1 cellular context compared by ENCODE assay signal in the genomic region with DNA sequence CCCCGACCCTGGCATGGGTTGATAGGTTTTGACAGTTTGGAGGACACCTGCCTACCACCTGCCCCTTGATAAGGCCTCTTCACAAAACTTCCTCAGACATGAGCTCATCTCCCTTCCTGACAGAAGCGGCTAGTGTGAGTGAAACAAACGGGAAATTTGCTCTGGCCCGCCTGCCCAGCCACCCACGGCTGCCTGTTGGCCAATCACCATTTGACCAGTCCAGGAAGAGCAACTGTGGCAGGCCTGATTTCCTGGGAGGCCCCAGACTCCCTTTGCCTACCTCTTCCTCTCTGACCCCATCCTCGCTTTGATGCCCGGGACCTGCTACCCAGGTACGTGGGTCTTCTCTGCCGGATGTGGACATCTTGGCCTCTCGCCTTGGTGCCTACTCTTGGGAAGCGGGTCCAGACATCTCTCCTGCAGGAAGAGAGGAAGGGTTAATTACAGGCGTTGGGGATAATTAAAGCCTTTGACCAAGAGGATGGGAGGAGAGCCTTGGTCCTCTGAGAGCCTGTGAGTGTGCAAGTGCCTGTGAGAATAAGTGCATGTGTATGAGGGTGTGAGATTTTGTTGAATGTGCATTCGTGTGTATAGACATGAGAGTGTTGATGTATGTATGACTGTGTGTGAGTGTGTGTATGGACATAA.
TF ChIP-seq lines count a peak whose summit lies in the region.

No MANE protein-coding gene starts in this region.

TF ChIP-seq in HepG2, 621 proteins besides CTCF, POLR2A, EP300 and RAD21 (continues in another document):
- TF ChIP-seq ZNF101 (CRISPR knock-in tag; IDR thresholded peaks at IDR 0.05; ENCODE audit: borderline replicate concordance, low read depth): no peak
- 0 out of 2 replicates have a peak, but pooled peaks have one; percentile 22 for TF ChIP-seq GABPB1 (CRISPR knock-in tag; IDR thresholded peaks at IDR 0.05)
- peak; percentile 50; the same call in 1 of the 2 replicates for TF ChIP-seq SAP130 (CRISPR knock-in tag; IDR thresholded peaks at IDR 0.05; ENCODE audit: low read depth)
- TF ChIP-seq JARID2 (CRISPR knock-in tag; IDR thresholded peaks at IDR 0.05; ENCODE audit: insufficient replicate concordance): no peak
- TF ChIP-seq TCF12 (IDR thresholded peaks at IDR 0.05): no peak
- 0 out of 2 replicates have a peak, but pooled peaks have one; percentile 30 for TF ChIP-seq TCF12 (CRISPR knock-in tag; IDR thresholded peaks at IDR 0.05)
- TF ChIP-seq, protein P1, sequence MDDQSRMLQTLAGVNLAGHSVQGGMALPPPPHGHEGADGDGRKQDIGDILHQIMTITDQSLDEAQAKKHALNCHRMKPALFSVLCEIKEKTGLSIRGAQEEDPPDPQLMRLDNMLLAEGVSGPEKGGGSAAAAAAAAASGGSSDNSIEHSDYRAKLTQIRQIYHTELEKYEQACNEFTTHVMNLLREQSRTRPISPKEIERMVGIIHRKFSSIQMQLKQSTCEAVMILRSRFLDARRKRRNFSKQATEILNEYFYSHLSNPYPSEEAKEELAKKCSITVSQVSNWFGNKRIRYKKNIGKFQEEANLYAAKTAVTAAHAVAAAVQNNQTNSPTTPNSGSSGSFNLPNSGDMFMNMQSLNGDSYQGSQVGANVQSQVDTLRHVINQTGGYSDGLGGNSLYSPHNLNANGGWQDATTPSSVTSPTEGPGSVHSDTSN (CRISPR knock-in tag; IDR thresholded peaks at IDR 0.05; ENCODE audit: borderline replicate concordance): no peak
- peak; percentile 25; the same call in 1 of the 2 replicates for TF ChIP-seq ELF1 (CRISPR knock-in tag; IDR thresholded peaks at IDR 0.05)
- TF ChIP-seq IRF2 (CRISPR knock-in tag; IDR thresholded peaks at IDR 0.05): no peak
- 0 out of 2 replicates have a peak, but pooled peaks have one; percentile 42 for TF ChIP-seq ZNF232 (CRISPR knock-in tag; IDR thresholded peaks at IDR 0.05; ENCODE audit: borderline replicate concordance)
- no peak for TF ChIP-seq ZNF446 (CRISPR knock-in tag; IDR thresholded peaks at IDR 0.05)
- no peak for TF ChIP-seq SP2 (CRISPR knock-in tag; IDR thresholded peaks at IDR 0.05)
- no peak for TF ChIP-seq ZC3H13 (CRISPR knock-in tag; IDR thresholded peaks at IDR 0.05)
- TF ChIP-seq RARA (CRISPR knock-in tag; IDR thresholded peaks at IDR 0.05): 0 out of 2 replicates have a peak, but pooled peaks have one; percentile 32
- no peak for TF ChIP-seq ZNF136 (CRISPR knock-in tag; IDR thresholded peaks at IDR 0.05; ENCODE audit: low read depth)
- no peak for TF ChIP-seq RFX1 (IDR thresholded peaks at IDR 0.05)
- TF ChIP-seq PHF5A (CRISPR knock-in tag; IDR thresholded peaks at IDR 0.05; ENCODE audit: low read depth, unreplicated experiment): peak; percentile 4
- TF ChIP-seq ELF3 (CRISPR knock-in tag; IDR thresholded peaks at IDR 0.05): peak; percentile 27; the same call in 1 of the 2 replicates
- no peak for TF ChIP-seq MTA3 (CRISPR knock-in tag; IDR thresholded peaks at IDR 0.05)
- TF ChIP-seq ZNF367 (CRISPR knock-in tag; IDR thresholded peaks at IDR 0.05; ENCODE audit: borderline replicate concordance): no peak
- TF ChIP-seq, protein P2, sequence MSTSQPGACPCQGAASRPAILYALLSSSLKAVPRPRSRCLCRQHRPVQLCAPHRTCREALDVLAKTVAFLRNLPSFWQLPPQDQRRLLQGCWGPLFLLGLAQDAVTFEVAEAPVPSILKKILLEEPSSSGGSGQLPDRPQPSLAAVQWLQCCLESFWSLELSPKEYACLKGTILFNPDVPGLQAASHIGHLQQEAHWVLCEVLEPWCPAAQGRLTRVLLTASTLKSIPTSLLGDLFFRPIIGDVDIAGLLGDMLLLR (CRISPR knock-in tag; IDR thresholded peaks at IDR 0.05): 0 out of 2 replicates have a peak, but pooled peaks have one; percentile 28
- peak; percentile 76 for TF ChIP-seq CEBPG (CRISPR knock-in tag; IDR thresholded peaks at IDR 0.05)
- 0 out of 2 replicates have a peak, but pooled peaks have one; percentile 49 for TF ChIP-seq HNRNPL (IDR thresholded peaks at IDR 0.05; ENCODE audit: low read depth, low read length)
- TF ChIP-seq THAP11 (CRISPR knock-in tag; IDR thresholded peaks at IDR 0.05): peak; percentile 60; the same call in 1 of the 2 replicates
- TF ChIP-seq ZNF652 (CRISPR knock-in tag; IDR thresholded peaks at IDR 0.05; ENCODE audit: borderline replicate concordance, low read depth): peak; percentile 12; the same call in 1 of the 2 replicates
- no peak for TF ChIP-seq FIP1L1 (IDR thresholded peaks at IDR 0.05; ENCODE audit: borderline replicate concordance, insufficient read depth, low read depth, low read length)
- TF ChIP-seq, protein P3, sequence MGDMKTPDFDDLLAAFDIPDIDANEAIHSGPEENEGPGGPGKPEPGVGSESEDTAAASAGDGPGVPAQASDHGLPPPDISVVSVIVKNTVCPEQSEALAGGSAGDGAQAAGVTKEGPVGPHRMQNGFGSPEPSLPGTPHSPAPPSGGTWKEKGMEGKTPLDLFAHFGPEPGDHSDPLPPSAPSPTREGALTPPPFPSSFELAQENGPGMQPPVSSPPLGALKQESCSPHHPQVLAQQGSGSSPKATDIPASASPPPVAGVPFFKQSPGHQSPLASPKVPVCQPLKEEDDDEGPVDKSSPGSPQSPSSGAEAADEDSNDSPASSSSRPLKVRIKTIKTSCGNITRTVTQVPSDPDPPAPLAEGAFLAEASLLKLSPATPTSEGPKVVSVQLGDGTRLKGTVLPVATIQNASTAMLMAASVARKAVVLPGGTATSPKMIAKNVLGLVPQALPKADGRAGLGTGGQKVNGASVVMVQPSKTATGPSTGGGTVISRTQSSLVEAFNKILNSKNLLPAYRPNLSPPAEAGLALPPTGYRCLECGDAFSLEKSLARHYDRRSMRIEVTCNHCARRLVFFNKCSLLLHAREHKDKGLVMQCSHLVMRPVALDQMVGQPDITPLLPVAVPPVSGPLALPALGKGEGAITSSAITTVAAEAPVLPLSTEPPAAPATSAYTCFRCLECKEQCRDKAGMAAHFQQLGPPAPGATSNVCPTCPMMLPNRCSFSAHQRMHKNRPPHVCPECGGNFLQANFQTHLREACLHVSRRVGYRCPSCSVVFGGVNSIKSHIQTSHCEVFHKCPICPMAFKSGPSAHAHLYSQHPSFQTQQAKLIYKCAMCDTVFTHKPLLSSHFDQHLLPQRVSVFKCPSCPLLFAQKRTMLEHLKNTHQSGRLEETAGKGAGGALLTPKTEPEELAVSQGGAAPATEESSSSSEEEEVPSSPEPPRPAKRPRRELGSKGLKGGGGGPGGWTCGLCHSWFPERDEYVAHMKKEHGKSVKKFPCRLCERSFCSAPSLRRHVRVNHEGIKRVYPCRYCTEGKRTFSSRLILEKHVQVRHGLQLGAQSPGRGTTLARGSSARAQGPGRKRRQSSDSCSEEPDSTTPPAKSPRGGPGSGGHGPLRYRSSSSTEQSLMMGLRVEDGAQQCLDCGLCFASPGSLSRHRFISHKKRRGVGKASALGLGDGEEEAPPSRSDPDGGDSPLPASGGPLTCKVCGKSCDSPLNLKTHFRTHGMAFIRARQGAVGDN (CRISPR knock-in tag; IDR thresholded peaks at IDR 0.05): peak; percentile 73
- TF ChIP-seq ZNF20 (CRISPR knock-in tag; IDR thresholded peaks at IDR 0.05): no peak
- TF ChIP-seq ZBTB38 (CRISPR knock-in tag; IDR thresholded peaks at IDR 0.05): peak; percentile 86
- TF ChIP-seq SNRNP70 (IDR thresholded peaks at IDR 0.05; ENCODE audit: low read depth, low read length): no peak
- TF ChIP-seq, protein P4, sequence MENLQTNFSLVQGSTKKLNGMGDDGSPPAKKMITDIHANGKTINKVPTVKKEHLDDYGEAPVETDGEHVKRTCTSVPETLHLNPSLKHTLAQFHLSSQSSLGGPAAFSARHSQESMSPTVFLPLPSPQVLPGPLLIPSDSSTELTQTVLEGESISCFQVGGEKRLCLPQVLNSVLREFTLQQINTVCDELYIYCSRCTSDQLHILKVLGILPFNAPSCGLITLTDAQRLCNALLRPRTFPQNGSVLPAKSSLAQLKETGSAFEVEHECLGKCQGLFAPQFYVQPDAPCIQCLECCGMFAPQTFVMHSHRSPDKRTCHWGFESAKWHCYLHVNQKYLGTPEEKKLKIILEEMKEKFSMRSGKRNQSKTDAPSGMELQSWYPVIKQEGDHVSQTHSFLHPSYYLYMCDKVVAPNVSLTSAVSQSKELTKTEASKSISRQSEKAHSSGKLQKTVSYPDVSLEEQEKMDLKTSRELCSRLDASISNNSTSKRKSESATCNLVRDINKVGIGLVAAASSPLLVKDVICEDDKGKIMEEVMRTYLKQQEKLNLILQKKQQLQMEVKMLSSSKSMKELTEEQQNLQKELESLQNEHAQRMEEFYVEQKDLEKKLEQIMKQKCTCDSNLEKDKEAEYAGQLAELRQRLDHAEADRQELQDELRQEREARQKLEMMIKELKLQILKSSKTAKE (CRISPR knock-in tag; IDR thresholded peaks at IDR 0.05; ENCODE audit: borderline replicate concordance): no peak
- TF ChIP-seq HNRNPK (IDR thresholded peaks at IDR 0.05; ENCODE audit: low read depth, low read length, poor library complexity, severe bottlenecking): no peak
- TF ChIP-seq, protein P5, sequence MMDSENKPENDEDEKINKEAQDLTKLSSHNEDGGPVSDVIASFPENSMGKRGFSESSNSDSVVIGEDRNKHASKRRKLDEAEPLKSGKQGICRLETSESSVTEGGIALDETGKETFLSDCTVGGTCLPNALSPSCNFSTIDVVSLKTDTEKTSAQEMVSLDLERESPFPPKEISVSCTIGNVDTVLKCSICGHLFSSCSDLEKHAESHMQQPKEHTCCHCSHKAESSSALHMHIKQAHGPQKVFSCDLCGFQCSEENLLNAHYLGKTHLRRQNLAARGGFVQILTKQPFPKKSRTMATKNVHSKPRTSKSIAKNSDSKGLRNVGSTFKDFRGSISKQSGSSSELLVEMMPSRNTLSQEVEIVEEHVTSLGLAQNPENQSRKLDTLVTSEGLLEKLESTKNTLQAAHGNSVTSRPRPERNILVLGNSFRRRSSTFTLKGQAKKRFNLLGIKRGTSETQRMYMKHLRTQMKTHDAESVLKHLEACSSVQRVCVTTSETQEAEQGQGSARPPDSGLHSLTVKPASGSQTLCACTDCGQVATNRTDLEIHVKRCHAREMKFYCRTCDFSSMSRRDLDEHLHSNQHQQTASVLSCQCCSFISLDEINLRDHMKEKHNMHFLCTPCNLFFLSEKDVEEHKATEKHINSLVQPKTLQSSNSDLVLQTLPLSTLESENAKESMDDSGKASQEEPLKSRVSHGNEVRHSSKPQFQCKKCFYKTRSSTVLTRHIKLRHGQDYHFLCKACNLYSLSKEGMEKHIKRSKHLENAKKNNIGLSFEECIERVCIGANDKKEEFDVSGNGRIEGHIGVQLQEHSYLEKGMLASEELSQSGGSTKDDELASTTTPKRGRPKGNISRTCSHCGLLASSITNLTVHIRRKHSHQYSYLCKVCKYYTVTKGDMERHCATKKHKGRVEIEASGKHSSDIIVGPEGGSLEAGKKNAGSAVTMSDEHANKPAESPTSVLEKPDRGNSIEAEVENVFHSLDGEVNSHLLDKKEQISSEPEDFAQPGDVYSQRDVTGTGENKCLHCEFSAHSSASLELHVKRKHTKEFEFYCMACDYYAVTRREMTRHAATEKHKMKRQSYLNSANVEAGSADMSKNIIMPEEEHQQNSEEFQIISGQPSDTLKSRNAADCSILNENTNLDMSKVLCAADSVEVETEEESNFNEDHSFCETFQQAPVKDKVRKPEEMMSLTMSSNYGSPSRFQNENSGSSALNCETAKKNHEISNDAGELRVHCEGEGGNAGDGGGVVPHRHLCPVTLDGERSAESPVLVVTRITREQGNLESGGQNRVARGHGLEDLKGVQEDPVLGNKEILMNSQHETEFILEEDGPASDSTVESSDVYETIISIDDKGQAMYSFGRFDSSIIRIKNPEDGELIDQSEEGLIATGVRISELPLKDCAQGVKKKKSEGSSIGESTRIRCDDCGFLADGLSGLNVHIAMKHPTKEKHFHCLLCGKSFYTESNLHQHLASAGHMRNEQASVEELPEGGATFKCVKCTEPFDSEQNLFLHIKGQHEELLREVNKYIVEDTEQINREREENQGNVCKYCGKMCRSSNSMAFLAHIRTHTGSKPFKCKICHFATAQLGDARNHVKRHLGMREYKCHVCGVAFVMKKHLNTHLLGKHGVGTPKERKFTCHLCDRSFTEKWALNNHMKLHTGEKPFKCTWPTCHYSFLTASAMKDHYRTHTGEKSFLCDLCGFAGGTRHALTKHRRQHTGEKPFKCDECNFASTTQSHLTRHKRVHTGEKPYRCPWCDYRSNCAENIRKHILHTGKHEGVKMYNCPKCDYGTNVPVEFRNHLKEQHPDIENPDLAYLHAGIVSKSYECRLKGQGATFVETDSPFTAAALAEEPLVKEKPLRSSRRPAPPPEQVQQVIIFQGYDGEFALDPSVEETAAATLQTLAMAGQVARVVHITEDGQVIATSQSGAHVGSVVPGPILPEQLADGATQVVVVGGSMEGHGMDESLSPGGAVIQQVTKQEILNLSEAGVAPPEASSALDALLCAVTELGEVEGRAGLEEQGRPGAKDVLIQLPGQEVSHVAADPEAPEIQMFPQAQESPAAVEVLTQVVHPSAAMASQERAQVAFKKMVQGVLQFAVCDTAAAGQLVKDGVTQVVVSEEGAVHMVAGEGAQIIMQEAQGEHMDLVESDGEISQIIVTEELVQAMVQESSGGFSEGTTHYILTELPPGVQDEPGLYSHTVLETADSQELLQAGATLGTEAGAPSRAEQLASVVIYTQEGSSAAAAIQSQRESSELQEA (CRISPR knock-in tag; IDR thresholded peaks at IDR 0.05; ENCODE audit: not compliant biosample characterization): peak; percentile 12
- TF ChIP-seq, protein P6, sequence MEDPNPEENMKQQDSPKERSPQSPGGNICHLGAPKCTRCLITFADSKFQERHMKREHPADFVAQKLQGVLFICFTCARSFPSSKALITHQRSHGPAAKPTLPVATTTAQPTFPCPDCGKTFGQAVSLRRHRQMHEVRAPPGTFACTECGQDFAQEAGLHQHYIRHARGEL (CRISPR knock-in tag; IDR thresholded peaks at IDR 0.05): no peak
- TF ChIP-seq POLR2G (IDR thresholded peaks at IDR 0.05; ENCODE audit: low read depth, low read length): peak; percentile 41
- peak; percentile 28; the same call in 1 of the 2 replicates for TF ChIP-seq SALL1 (CRISPR knock-in tag; IDR thresholded peaks at IDR 0.05)
- TF ChIP-seq, protein P7, sequence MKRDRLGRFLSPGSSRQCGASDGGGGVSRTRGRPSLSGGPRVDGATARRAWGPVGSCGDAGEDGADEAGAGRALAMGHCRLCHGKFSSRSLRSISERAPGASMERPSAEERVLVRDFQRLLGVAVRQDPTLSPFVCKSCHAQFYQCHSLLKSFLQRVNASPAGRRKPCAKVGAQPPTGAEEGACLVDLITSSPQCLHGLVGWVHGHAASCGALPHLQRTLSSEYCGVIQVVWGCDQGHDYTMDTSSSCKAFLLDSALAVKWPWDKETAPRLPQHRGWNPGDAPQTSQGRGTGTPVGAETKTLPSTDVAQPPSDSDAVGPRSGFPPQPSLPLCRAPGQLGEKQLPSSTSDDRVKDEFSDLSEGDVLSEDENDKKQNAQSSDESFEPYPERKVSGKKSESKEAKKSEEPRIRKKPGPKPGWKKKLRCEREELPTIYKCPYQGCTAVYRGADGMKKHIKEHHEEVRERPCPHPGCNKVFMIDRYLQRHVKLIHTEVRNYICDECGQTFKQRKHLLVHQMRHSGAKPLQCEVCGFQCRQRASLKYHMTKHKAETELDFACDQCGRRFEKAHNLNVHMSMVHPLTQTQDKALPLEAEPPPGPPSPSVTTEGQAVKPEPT (CRISPR knock-in tag; IDR thresholded peaks at IDR 0.05; ENCODE audit: low read depth): no peak
- peak; percentile 27; the same call in 1 of the 2 replicates for TF ChIP-seq ETV5 (CRISPR knock-in tag; IDR thresholded peaks at IDR 0.05; ENCODE audit: borderline replicate concordance)
- TF ChIP-seq, protein P8, sequence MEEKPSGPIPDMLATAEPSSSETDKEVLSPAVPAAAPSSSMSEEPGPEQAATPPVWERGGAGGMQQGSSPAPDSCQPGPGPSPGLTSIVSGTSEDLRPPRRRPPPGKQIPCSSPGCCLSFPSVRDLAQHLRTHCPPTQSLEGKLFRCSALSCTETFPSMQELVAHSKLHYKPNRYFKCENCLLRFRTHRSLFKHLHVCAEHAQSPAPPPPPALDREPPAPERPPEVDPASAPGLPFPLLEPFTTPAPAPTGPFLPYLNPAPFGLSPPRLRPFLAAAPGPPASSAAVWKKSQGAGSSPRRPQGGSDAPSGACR (CRISPR knock-in tag; IDR thresholded peaks at IDR 0.05): no peak
- peak; percentile 41 for TF ChIP-seq NFYC (CRISPR knock-in tag; IDR thresholded peaks at IDR 0.05)
- no peak for TF ChIP-seq RFXANK (CRISPR knock-in tag; IDR thresholded peaks at IDR 0.05)
